ENCODE assay signal across 12 cellular contexts in genomic region chr14:68459480-68460136, GRCh38.
DNase-seq lines count a peak whose midpoint lies in the region; ATAC-seq, FAIRE-seq and TF ChIP-seq lines count a peak whose summit lies in the region.
"Had no signal": no experiment of that assay in that cellular context is flagged by ENCODE, and none has a peak within 500 bp of the region (broad histone marks: within the 10 kb centered on the region; RNA-seq: fewer than 3 reads in every experiment).

No MANE protein-coding gene starts in this region.

- ATAC-seq in Panc1, result peak; percentile 29; the same call in 1 of the 2 replicates
- ATAC-seq in GM21367 (IDR thresholded peaks at IDR 0.05; ENCODE audit: unreplicated experiment), result no peak

- H3K4me1 Mint-ChIP-seq in endodermal cell, result peaks cover 26% of the 10 kb centered on the region
- H3K4me1 Mint-ChIP-seq in activated T-helper 2 cell treated with anti-CD3 and anti-CD28 coated beads, Interferon-gamma antibody, Interleukin-2, Interleukin-4, amounts not matched to agents 10 μg/mL and 5 μg/mL and 100 μg/mL, durations not matched to agents 14 hours and 24 hours and 36 hours (ENCODE audit: low read depth), result peaks cover 10% of the 10 kb centered on the region

- TF ChIP-seq EP300 in tibial nerve (IDR thresholded peaks at IDR 0.05), result peak in 1 of 2 donors; percentile 11

- no peak overlapping the region for H3K4me3 Mint-ChIP-seq in endodermal cell
- no peak overlapping the region for H3K4me3 Mint-ChIP-seq in activated T-helper 2 cell treated with anti-CD3 and anti-CD28 coated beads, Interferon-gamma antibody, Interleukin-2, Interleukin-4, amounts not matched to agents 10 μg/mL and 5 μg/mL and 100 μg/mL, durations not matched to agents 14 hours and 24 hours and 36 hours (ENCODE audit: low read depth)

- DNase-seq in Panc1 (ENCODE audit: low read depth, low spot score), result no peak
- no peak for DNase-seq in endodermal cell
- DNase-seq in tibial nerve (ENCODE audit: low spot score in 2 of 2), result no peak
- DNase-seq in activated T-helper 2 cell treated with anti-CD3 and anti-CD28 coated beads, Interferon-gamma antibody, Interleukin-2, Interleukin-4, amounts not matched to agents 10 μg/mL and 5 μg/mL and 100 μg/mL, durations not matched to agents 14 hours and 24 hours and 36 hours (ENCODE audit: low spot score), result no peak
- no peak for DNase-seq in NCI-H187 (lab: John Stamatoyannopoulos, UW)
- no peak for DNase-seq in small intestine
- DNase-seq: activated CD4-positive, alpha-beta T cell treated with anti-CD3 and anti-CD28 coated beads, Interleukin-2, amount 50 U/mL, for 48 hours; NCI-H2107; occipital lobe; RPMI8226 had no signal

- peaks cover 16% of the 10 kb centered on the region for H3K9me3 Mint-ChIP-seq in endodermal cell
- H3K9me3 Mint-ChIP-seq in activated T-helper 2 cell treated with anti-CD3 and anti-CD28 coated beads, Interferon-gamma antibody, Interleukin-2, Interleukin-4, amounts not matched to agents 10 μg/mL and 5 μg/mL and 100 μg/mL, durations not matched to agents 14 hours and 24 hours and 36 hours, result peaks cover 5% of the 10 kb centered on the region

- H3K9me3 ChIP-seq in Panc1 (ENCODE audit: control insufficient read depth, insufficient read depth, low read depth, low read length) (no peaks in the 10 kb centered on the region), endodermal cell (ENCODE audit: control insufficient read depth, low read length) (peaks cover 17% of the 10 kb centered on the region), muscle layer of colon (ENCODE audit: low read length) (no peaks in the 10 kb centered on the region), tibial nerve (peaks cover 0 to 10% (median 0%) of the 10 kb centered on the region in 4 donors), small intestine (ENCODE audit: control insufficient read depth, low read depth) (no peaks in the 10 kb centered on the region)

- intact Hi-C loops in Panc1 (cut with micrococcal nuclease; ENCODE audit: unreplicated experiment), result loop anchor here (10.0 kb wide), 1 partner anchor 205 kb away; no protein-coding TSS in a partner anchor
- intact Hi-C loops in activated T-helper 2 cell treated with anti-CD3 and anti-CD28 coated beads, Interferon-gamma antibody, Interleukin-2, Interleukin-4, amounts not matched to agents 10 μg/mL and 5 μg/mL and 100 μg/mL, durations not matched to agents 14 hours and 24 hours and 36 hours (cut with micrococcal nuclease), result no loop called here

- peak overlapping the region; percentile 90 for H3K27ac Mint-ChIP-seq in endodermal cell
- no peak overlapping the region for H3K27ac Mint-ChIP-seq in activated T-helper 2 cell treated with anti-CD3 and anti-CD28 coated beads, Interferon-gamma antibody, Interleukin-2, Interleukin-4, amounts not matched to agents 10 μg/mL and 5 μg/mL and 100 μg/mL, durations not matched to agents 14 hours and 24 hours and 36 hours

- WGBS in endodermal cell (ENCODE audit: insufficient coverage in 1 of 2, insufficient read length in 1 of 2), 2 experiments, result 90 to 91% methylated on average over 4 to 5 of the region's 5 CpGs
- WGBS in tibial nerve, 2 donors, result 59% methylated on average over 5 of the region's 5 CpGs
- 29 to 45% (median 41%) methylated on average over 5 of the region's 5 CpGs for WGBS in small intestine, 3 donors

- H3K4me3 ChIP-seq in Panc1 (ENCODE audit: low read depth in 2 of 2, low read length in 2 of 2) (no peak overlapping the region), endodermal cell (ENCODE audit: low read length) (no peak overlapping the region), muscle layer of colon (ENCODE audit: low read depth in 1 of 2, low read length in 2 of 2) (no peak overlapping the region), tibial nerve (no peak overlapping the region), small intestine (ENCODE audit: low read depth in 1 of 2, low read length in 2 of 2) (no peak overlapping the region)

- TF ChIP-seq CTCF in Panc1 (IDR thresholded peaks at IDR 0.05) (no peak), endodermal cell (conservative IDR thresholded peaks at IDR 0.05) (no peak), tibial nerve (IDR thresholded peaks at IDR 0.05) (no peak)

- H3K36me3 ChIP-seq in Panc1 (ENCODE audit: control insufficient read depth, insufficient read depth, low read length) (no peaks in the 10 kb centered on the region), endodermal cell (ENCODE audit: control insufficient read depth, insufficient read depth, low read length) (no peaks in the 10 kb centered on the region), muscle layer of colon (ENCODE audit: insufficient read depth, low read length) (no peaks in the 10 kb centered on the region), tibial nerve (no peaks in the 10 kb centered on the region), small intestine (ENCODE audit: control insufficient read depth in 2 of 2, insufficient read depth in 2 of 2, low read length in 2 of 2) (no peaks in the 10 kb centered on the region)

- no TSS peak for BruUV-seq in Panc1 (replicated peaks; lab: Mats Ljungman, UMichigan)

- no peak for TF ChIP-seq POLR2A in tibial nerve (IDR thresholded peaks at IDR 0.05)

- in situ Hi-C loops in Panc1 (cut with HindIII; ENCODE audit: low pct_unique_long_range_greater_than_20kb, low sequenced_read_pairs), result no loop called here

- CTCF ChIA-PET in Panc1 (lab: Charles Lee), result no interaction called here

- POLR2A ChIA-PET in Panc1 (lab: Charles Lee), result no interaction called here

- peaks cover 10% of the 10 kb centered on the region for H3K36me3 Mint-ChIP-seq in endodermal cell (ENCODE audit: low read depth)
- H3K36me3 Mint-ChIP-seq in activated T-helper 2 cell treated with anti-CD3 and anti-CD28 coated beads, Interferon-gamma antibody, Interleukin-2, Interleukin-4, amounts not matched to agents 10 μg/mL and 5 μg/mL and 100 μg/mL, durations not matched to agents 14 hours and 24 hours and 36 hours (ENCODE audit: low read depth), result peaks cover 2% of the 10 kb centered on the region

- H3K9ac ChIP-seq in endodermal cell (ENCODE audit: extremely low read depth, low read length, poor library complexity, severe bottlenecking) (no peak overlapping the region), muscle layer of colon (ENCODE audit: low read length) (no peak overlapping the region)

- H3K27me3 ChIP-seq in Panc1 (ENCODE audit: control insufficient read depth, insufficient read depth, low read length) (no peaks in the 10 kb centered on the region), endodermal cell (ENCODE audit: control insufficient read depth, insufficient read depth, low read length, poor library complexity, severe bottlenecking) (no peaks in the 10 kb centered on the region), muscle layer of colon (ENCODE audit: control insufficient read depth in 1 of 2, insufficient read depth in 2 of 2, low read length in 2 of 2) (no peaks in the 10 kb centered on the region), tibial nerve (no peaks in the 10 kb centered on the region), small intestine (ENCODE audit: control insufficient read depth in 2 of 2, insufficient read depth in 2 of 2, low read length in 2 of 2) (no peaks in the 10 kb centered on the region)

- H3K4me1 ChIP-seq in Panc1 (ENCODE audit: control insufficient read depth, insufficient read depth, low read length) (peaks cover 19% of the 10 kb centered on the region), endodermal cell (ENCODE audit: control insufficient read depth, insufficient read depth, low read length) (peaks cover 7% of the 10 kb centered on the region), muscle layer of colon (ENCODE audit: insufficient read depth, low read length) (peaks cover 21% of the 10 kb centered on the region), tibial nerve (peaks cover 0 to 28% (median 21%) of the 10 kb centered on the region in 4 donors), small intestine (ENCODE audit: control insufficient read depth in 2 of 2, insufficient read depth in 1 of 2, low read depth in 1 of 2, low read length in 1 of 2) (peaks cover 3 to 9% of the 10 kb centered on the region in 2 donors)

- no peaks in the 10 kb centered on the region for H3K27me3 Mint-ChIP-seq in endodermal cell (ENCODE audit: insufficient read depth)
- no peaks in the 10 kb centered on the region for H3K27me3 Mint-ChIP-seq in activated T-helper 2 cell treated with anti-CD3 and anti-CD28 coated beads, Interferon-gamma antibody, Interleukin-2, Interleukin-4, amounts not matched to agents 10 μg/mL and 5 μg/mL and 100 μg/mL, durations not matched to agents 14 hours and 24 hours and 36 hours (ENCODE audit: low read depth)

- FAIRE-seq in small intestine (lab: Jason Lieb, UNC), result no peak

- peak overlapping the region; percentile 89 for H3K27ac ChIP-seq in Panc1 (ENCODE audit: low read length)
- no peak overlapping the region for H3K27ac ChIP-seq in endodermal cell (ENCODE audit: low read depth, low read length)
- H3K27ac ChIP-seq in muscle layer of colon (ENCODE audit: low read depth, low read length), result peak overlapping the region; percentile 44
- H3K27ac ChIP-seq in tibial nerve, result peak overlapping the region; percentile 36 to 76 (median 58)
- H3K27ac ChIP-seq in small intestine (ENCODE audit: low read depth in 1 of 2, low read length in 1 of 2), result peak overlapping the region in 1 of 2 donors; percentile 79
